Comparison of ENCODE assay signal across 1 cellular context in genomic region chr2:223814764-223815163, GRCh38. TPM values are rescaled to one million over a fixed set of nuclear protein-coding genes. Genes with fewer than 3 reads are reported as not detected.
"Had no signal": no experiment of that assay in that cellular context is flagged by ENCODE, and none has a peak within 500 bp of the region (broad histone marks: within the 10 kb centered on the region; RNA-seq: fewer than 3 reads in every experiment).

No MANE protein-coding gene starts in this region.

RNA-seq across cellular contexts. Expression of gene AP1S3, which starts 22.6 kb away (rescaled TPM):
- total RNA-seq: ascending aorta had no signal
